ENCODE assay signal across 1 cellular context in genomic region chr19:2950286-2951124, GRCh38.
TF ChIP-seq lines count a peak whose summit lies in the region.

No MANE protein-coding gene starts in this region.

TF ChIP-seq in K562, 482 proteins besides CTCF, POLR2A, EP300 and RAD21 (continued from another document and continues in another):
- TF ChIP-seq ZBTB2 (IDR thresholded peaks at IDR 0.05) (0 out of 2 replicates have a peak, but pooled peaks have one; percentile 9), ELF1 (tag; IDR thresholded peaks at IDR 0.05) (peak; percentile 54; the same call in 1 of the 2 replicates), FOXJ2 (tag; IDR thresholded peaks at IDR 0.05) (peak; percentile 24; the same call in 1 of the 2 replicates), MCM7 (IDR thresholded peaks at IDR 0.05) (no peak), MLX (CRISPR knock-in tag; conservative IDR thresholded peaks at IDR 0.05) (peak in 1 of 2 experiments; percentile 76; a peak in 1 of 4 replicates), PML (IDR thresholded peaks at IDR 0.05; ENCODE audit: low read length) (peak; percentile 62), EP400 (IDR thresholded peaks at IDR 0.05) (peak; percentile 87), CBX1 (IDR thresholded peaks at IDR 0.05; ENCODE audit: low read depth) (0 out of 2 replicates have a peak, but pooled peaks have one; percentile 53), TAF9B (IDR thresholded peaks at IDR 0.05; ENCODE audit: partially characterized antibody) (peak; percentile 88), CXXC5 (CRISPR knock-in tag; IDR thresholded peaks at IDR 0.05) (peak; percentile 48), SIN3A (IDR thresholded peaks at IDR 0.05; ENCODE audit: borderline replicate concordance in 2 of 2, control insufficient read depth in 1 of 2, low read depth in 2 of 2, low read length in 2 of 2) (peak; percentile 31; a peak in 2 of 4 replicates), RCOR1 (IDR thresholded peaks at IDR 0.05; ENCODE audit: borderline replicate concordance in 1 of 2, low read depth in 2 of 2, low read length in 2 of 2) (no peak), RNF2 (IDR thresholded peaks at IDR 0.05) (no peak), PREB (CRISPR knock-in tag; IDR thresholded peaks at IDR 0.05) (0 out of 2 replicates have a peak, but pooled peaks have one; percentile 21), NFIC (IDR thresholded peaks at IDR 0.05) (peak; percentile 94), ZNF224 (CRISPR knock-in tag; IDR thresholded peaks at IDR 0.05) (no peak), DPF2 (IDR thresholded peaks at IDR 0.05) (0 out of 2 replicates have a peak, but pooled peaks have one; percentile 59), MEIS2 (IDR thresholded peaks at IDR 0.05; ENCODE audit: partially characterized antibody) (peak; percentile 60), FOS (IDR thresholded peaks at IDR 0.05; ENCODE audit: extremely low read depth, insufficient read length) (peak; percentile 75), GTF2E2 (tag; IDR thresholded peaks at IDR 0.05) (no peak; the same call in 1 of the 2 replicates), CHD2 (IDR thresholded peaks at IDR 0.05; ENCODE audit: low read depth, low read length) (peak; percentile 75), ZSCAN32 (CRISPR knock-in tag; IDR thresholded peaks at IDR 0.05) (peak; percentile 87), HLTF (IDR thresholded peaks at IDR 0.05) (peak; percentile 88), DACH1 (IDR thresholded peaks at IDR 0.05; ENCODE audit: partially characterized antibody) (peak; percentile 87), CBX3 (IDR thresholded peaks at IDR 0.05; ENCODE audit: borderline replicate concordance in 1 of 2, low read length in 2 of 2) (peak in 1 of 2 experiments; percentile 6; a peak in 1 of 3 replicates), FOXK2 (conservative IDR thresholded peaks at IDR 0.05 in 1 of 2, IDR thresholded peaks at IDR 0.05 in 1 of 2; ENCODE audit: low read depth in 2 of 2) (peak; percentile 57 to 87), BHLHE40 (IDR thresholded peaks at IDR 0.05; ENCODE audit: low read length) (peak; percentile 79), NFRKB (IDR thresholded peaks at IDR 0.05; ENCODE audit: low read depth) (peak; percentile 91), SP2 (IDR thresholded peaks at IDR 0.05; ENCODE audit: extremely low read depth, low read depth, low read length, poor library complexity, severe bottlenecking) (peak; percentile 63), ZFX (CRISPR knock-in tag; IDR thresholded peaks at IDR 0.05) (peak; percentile 94), NRF1 (conservative IDR thresholded peaks at IDR 0.05 in 1 of 2, IDR thresholded peaks at IDR 0.05 in 1 of 2) (peak; percentile 83 to 85), FOXM1 (IDR thresholded peaks at IDR 0.05; ENCODE audit: low read depth) (no peak), FOXM1 (CRISPR knock-in tag; IDR thresholded peaks at IDR 0.05; ENCODE audit: low read depth) (no peak), SMARCE1 (IDR thresholded peaks at IDR 0.05) (peak; percentile 69; the same call in 1 of the 2 replicates), SAFB (IDR thresholded peaks at IDR 0.05; ENCODE audit: borderline replicate concordance, low read depth, low read length) (no peak), FUS (optimal IDR thresholded peaks at IDR 0.05; ENCODE audit: low read depth, low read length) (no peak), KLF6 (CRISPR knock-in tag; IDR thresholded peaks at IDR 0.05; ENCODE audit: borderline replicate concordance) (peak; percentile 50), MAFK (IDR thresholded peaks at IDR 0.05; ENCODE audit: low read length) (peak; percentile 5; the same call in 1 of the 2 replicates), NR2C1 (IDR thresholded peaks at IDR 0.05) (peak; percentile 100), NR2C1 (tag; IDR thresholded peaks at IDR 0.05) (peak; percentile 100), NCOA6 (IDR thresholded peaks at IDR 0.05) (0 out of 2 replicates have a peak, but pooled peaks have one; percentile 3), BRF1 (IDR thresholded peaks at IDR 0.05; ENCODE audit: borderline replicate concordance, extremely low read depth, insufficient read length) (no peak), SRSF3 (IDR thresholded peaks at IDR 0.05; ENCODE audit: insufficient read depth, low read length) (no peak), ARNT (IDR thresholded peaks at IDR 0.05) (peak; percentile 8 to 30; a peak in 1 of 4 replicates), ATF3 (IDR thresholded peaks at IDR 0.05) (no peak), ATF3 (CRISPR knock-in tag; conservative IDR thresholded peaks at IDR 0.05) (peak; percentile 18; the same call in 1 of the 2 replicates), NR2C2 (CRISPR knock-in tag; IDR thresholded peaks at IDR 0.05) (peak; percentile 98), NR2C2 (tag; IDR thresholded peaks at IDR 0.05) (peak; percentile 100), MXI1 (IDR thresholded peaks at IDR 0.05; ENCODE audit: low read depth, low read length) (0 out of 2 replicates have a peak, but pooled peaks have one; percentile 14), ZBED1 (IDR thresholded peaks at IDR 0.05) (0 out of 2 replicates have a peak, but pooled peaks have one; percentile 6), ZNF75A (CRISPR knock-in tag; IDR thresholded peaks at IDR 0.05) (0 out of 2 replicates have a peak, but pooled peaks have one; percentile 55)
- TF ChIP-seq, protein P1, sequence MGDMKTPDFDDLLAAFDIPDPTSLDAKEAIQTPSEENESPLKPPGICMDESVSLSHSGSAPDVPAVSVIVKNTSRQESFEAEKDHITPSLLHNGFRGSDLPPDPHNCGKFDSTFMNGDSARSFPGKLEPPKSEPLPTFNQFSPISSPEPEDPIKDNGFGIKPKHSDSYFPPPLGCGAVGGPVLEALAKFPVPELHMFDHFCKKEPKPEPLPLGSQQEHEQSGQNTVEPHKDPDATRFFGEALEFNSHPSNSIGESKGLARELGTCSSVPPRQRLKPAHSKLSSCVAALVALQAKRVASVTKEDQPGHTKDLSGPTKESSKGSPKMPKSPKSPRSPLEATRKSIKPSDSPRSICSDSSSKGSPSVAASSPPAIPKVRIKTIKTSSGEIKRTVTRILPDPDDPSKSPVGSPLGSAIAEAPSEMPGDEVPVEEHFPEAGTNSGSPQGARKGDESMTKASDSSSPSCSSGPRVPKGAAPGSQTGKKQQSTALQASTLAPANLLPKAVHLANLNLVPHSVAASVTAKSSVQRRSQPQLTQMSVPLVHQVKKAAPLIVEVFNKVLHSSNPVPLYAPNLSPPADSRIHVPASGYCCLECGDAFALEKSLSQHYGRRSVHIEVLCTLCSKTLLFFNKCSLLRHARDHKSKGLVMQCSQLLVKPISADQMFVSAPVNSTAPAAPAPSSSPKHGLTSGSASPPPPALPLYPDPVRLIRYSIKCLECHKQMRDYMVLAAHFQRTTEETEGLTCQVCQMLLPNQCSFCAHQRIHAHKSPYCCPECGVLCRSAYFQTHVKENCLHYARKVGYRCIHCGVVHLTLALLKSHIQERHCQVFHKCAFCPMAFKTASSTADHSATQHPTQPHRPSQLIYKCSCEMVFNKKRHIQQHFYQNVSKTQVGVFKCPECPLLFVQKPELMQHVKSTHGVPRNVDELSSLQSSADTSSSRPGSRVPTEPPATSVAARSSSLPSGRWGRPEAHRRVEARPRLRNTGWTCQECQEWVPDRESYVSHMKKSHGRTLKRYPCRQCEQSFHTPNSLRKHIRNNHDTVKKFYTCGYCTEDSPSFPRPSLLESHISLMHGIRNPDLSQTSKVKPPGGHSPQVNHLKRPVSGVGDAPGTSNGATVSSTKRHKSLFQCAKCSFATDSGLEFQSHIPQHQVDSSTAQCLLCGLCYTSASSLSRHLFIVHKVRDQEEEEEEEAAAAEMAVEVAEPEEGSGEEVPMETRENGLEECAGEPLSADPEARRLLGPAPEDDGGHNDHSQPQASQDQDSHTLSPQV (IDR thresholded peaks at IDR 0.05) = no peak
- TF ChIP-seq, protein P2, sequence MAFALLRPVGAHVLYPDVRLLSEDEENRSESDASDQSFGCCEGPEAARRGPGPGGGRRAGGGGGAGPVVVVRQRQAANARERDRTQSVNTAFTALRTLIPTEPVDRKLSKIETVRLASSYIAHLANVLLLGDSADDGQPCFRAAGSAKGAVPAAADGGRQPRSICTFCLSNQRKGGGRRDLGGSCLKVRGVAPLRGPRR (CRISPR knock-in tag; IDR thresholded peaks at IDR 0.05) = no peak
- TF ChIP-seq, protein P3, sequence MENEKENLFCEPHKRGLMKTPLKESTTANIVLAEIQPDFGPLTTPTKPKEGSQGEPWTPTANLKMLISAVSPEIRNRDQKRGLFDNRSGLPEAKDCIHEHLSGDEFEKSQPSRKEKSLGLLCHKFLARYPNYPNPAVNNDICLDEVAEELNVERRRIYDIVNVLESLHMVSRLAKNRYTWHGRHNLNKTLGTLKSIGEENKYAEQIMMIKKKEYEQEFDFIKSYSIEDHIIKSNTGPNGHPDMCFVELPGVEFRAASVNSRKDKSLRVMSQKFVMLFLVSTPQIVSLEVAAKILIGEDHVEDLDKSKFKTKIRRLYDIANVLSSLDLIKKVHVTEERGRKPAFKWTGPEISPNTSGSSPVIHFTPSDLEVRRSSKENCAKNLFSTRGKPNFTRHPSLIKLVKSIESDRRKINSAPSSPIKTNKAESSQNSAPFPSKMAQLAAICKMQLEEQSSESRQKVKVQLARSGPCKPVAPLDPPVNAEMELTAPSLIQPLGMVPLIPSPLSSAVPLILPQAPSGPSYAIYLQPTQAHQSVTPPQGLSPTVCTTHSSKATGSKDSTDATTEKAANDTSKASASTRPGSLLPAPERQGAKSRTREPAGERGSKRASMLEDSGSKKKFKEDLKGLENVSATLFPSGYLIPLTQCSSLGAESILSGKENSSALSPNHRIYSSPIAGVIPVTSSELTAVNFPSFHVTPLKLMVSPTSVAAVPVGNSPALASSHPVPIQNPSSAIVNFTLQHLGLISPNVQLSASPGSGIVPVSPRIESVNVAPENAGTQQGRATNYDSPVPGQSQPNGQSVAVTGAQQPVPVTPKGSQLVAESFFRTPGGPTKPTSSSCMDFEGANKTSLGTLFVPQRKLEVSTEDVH (IDR thresholded peaks at IDR 0.05; ENCODE audit: low read depth, partially characterized antibody) = peak; percentile 75
- TF ChIP-seq, protein P4, sequence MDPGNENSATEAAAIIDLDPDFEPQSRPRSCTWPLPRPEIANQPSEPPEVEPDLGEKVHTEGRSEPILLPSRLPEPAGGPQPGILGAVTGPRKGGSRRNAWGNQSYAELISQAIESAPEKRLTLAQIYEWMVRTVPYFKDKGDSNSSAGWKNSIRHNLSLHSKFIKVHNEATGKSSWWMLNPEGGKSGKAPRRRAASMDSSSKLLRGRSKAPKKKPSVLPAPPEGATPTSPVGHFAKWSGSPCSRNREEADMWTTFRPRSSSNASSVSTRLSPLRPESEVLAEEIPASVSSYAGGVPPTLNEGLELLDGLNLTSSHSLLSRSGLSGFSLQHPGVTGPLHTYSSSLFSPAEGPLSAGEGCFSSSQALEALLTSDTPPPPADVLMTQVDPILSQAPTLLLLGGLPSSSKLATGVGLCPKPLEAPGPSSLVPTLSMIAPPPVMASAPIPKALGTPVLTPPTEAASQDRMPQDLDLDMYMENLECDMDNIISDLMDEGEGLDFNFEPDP (CRISPR knock-in tag; IDR thresholded peaks at IDR 0.05) = 0 out of 2 replicates have a peak, but pooled peaks have one; percentile 54
- TF ChIP-seq, protein P5, sequence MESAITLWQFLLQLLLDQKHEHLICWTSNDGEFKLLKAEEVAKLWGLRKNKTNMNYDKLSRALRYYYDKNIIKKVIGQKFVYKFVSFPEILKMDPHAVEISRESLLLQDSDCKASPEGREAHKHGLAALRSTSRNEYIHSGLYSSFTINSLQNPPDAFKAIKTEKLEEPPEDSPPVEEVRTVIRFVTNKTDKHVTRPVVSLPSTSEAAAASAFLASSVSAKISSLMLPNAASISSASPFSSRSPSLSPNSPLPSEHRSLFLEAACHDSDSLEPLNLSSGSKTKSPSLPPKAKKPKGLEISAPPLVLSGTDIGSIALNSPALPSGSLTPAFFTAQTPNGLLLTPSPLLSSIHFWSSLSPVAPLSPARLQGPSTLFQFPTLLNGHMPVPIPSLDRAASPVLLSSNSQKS (CRISPR knock-in tag; IDR thresholded peaks at IDR 0.05) = no peak
- TF ChIP-seq, protein P6, sequence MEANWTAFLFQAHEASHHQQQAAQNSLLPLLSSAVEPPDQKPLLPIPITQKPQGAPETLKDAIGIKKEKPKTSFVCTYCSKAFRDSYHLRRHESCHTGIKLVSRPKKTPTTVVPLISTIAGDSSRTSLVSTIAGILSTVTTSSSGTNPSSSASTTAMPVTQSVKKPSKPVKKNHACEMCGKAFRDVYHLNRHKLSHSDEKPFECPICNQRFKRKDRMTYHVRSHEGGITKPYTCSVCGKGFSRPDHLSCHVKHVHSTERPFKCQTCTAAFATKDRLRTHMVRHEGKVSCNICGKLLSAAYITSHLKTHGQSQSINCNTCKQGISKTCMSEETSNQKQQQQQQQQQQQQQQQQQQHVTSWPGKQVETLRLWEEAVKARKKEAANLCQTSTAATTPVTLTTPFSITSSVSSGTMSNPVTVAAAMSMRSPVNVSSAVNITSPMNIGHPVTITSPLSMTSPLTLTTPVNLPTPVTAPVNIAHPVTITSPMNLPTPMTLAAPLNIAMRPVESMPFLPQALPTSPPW (CRISPR knock-in tag; IDR thresholded peaks at IDR 0.05) = peak; percentile 72
